In genomic region chr2:220684099-220684498, GRCh38 we compare ENCODE assay signal across 37 cellular contexts.
"Had no signal": no experiment of that assay in that cellular context is flagged by ENCODE, and none has a peak within 500 bp of the region (broad histone marks: within the 10 kb centered on the region; RNA-seq: fewer than 3 reads in every experiment).

No MANE protein-coding gene starts in this region.

- H3K27me3 ChIP-seq: ascending aorta, cardiac muscle cell had no signal

- H3K9me3 ChIP-seq: ascending aorta had no signal

- H3K4me1 Mint-ChIP-seq: activated CD4-positive, alpha-beta memory T cell treated with anti-CD3 and anti-CD28 coated beads, Interleukin-2, amount 10 ng/mL, durations not matched to agents 7 days and 5 days; activated CD4-positive, alpha-beta T cell treated with anti-CD3 and anti-CD28 coated beads for 36 hours; activated CD4-positive, alpha-beta T cell treated with anti-CD3 and anti-CD28 coated beads, Interleukin-2, amount 10 ng/mL, durations not matched to agents 7 days and 5 days; activated naive CD4-positive, alpha-beta T cell treated with anti-CD3 and anti-CD28 coated beads, Interleukin-2, amount 10 ng/mL, durations not matched to agents 7 days and 5 days; activated naive CD4-positive, alpha-beta T cell treated with anti-CD3 and anti-CD28 coated beads, Interleukin-2, amount 50 U/mL, for 24 hours; activated naive CD8-positive, alpha-beta T cell treated with anti-CD3 and anti-CD28 coated beads, Interleukin-2, amount 10 ng/mL, durations not matched to agents 7 days and 5 days; central memory CD8-positive, alpha-beta T cell had no signal

- H3K36me3 ChIP-seq: ascending aorta, cardiac muscle cell, WERI-Rb-1 had no signal

- H3K4me3 ChIP-seq: ascending aorta, cardiac muscle cell had no signal

- H3K9me3 Mint-ChIP-seq: activated CD4-positive, alpha-beta memory T cell treated with anti-CD3 and anti-CD28 coated beads, Interleukin-2, amount 10 ng/mL, durations not matched to agents 7 days and 5 days; activated CD4-positive, alpha-beta T cell treated with anti-CD3 and anti-CD28 coated beads, Interleukin-2, amount 10 ng/mL, durations not matched to agents 7 days and 5 days; activated naive CD4-positive, alpha-beta T cell treated with anti-CD3 and anti-CD28 coated beads, Interleukin-2, amount 10 ng/mL, durations not matched to agents 7 days and 5 days; activated naive CD4-positive, alpha-beta T cell treated with anti-CD3 and anti-CD28 coated beads, Interleukin-2, amount 50 U/mL, for 24 hours; activated naive CD8-positive, alpha-beta T cell treated with anti-CD3 and anti-CD28 coated beads, Interleukin-2, amount 10 ng/mL, durations not matched to agents 7 days and 5 days; activated naive CD8-positive, alpha-beta T cell treated with anti-CD3 and anti-CD28 coated beads, Interleukin-2, amount 50 U/mL, for 24 hours; activated T-cell treated with anti-CD3 and anti-CD28 coated beads, Interleukin-2, amount 50 U/mL, for 24 hours; activated T-helper 2 cell treated with anti-CD3 and anti-CD28 coated beads, Interferon-gamma antibody, Interleukin-2, Interleukin-4, amounts not matched to agents 10 μg/mL and 5 μg/mL and 100 μg/mL, durations not matched to agents 14 hours and 24 hours and 36 hours; central memory CD8-positive, alpha-beta T cell; T-helper 1 cell treated with Interleukin-12 subunit alpha and Interleukin-12 subunit beta and Interleukin-4 antibody, amounts not matched to agents 30 μg/mL and 1 μg/mL, for 36 hours; T-helper 2 cell treated with Interferon-gamma antibody and Interleukin-4, amounts not matched to agents 5 μg/mL and 100 μg/mL, for 36 hours had no signal

- H3K4me3 Mint-ChIP-seq: activated CD4-positive, alpha-beta memory T cell treated with anti-CD3 and anti-CD28 coated beads, Interleukin-2, amount 10 ng/mL, durations not matched to agents 7 days and 5 days; activated CD4-positive, alpha-beta T cell treated with anti-CD3 and anti-CD28 coated beads for 36 hours; activated CD4-positive, alpha-beta T cell treated with anti-CD3 and anti-CD28 coated beads, Interleukin-2, amount 10 ng/mL, durations not matched to agents 7 days and 5 days; activated CD8-positive, alpha-beta memory T cell treated with anti-CD3 and anti-CD28 coated beads, Interleukin-2, amount 10 ng/mL, durations not matched to agents 7 days and 5 days; activated CD8-positive, alpha-beta T cell treated with anti-CD3 and anti-CD28 coated beads, Interleukin-2, amount 10 ng/mL, durations not matched to agents 7 days and 5 days; activated naive CD4-positive, alpha-beta T cell treated with anti-CD3 and anti-CD28 coated beads, Interleukin-2, amount 10 ng/mL, durations not matched to agents 7 days and 5 days; activated naive CD4-positive, alpha-beta T cell treated with anti-CD3 and anti-CD28 coated beads, Interleukin-2, amount 50 U/mL, for 24 hours; activated naive CD8-positive, alpha-beta T cell; activated naive CD8-positive, alpha-beta T cell treated with anti-CD3 and anti-CD28 coated beads, Interleukin-2, amount 10 ng/mL, durations not matched to agents 7 days and 5 days; activated naive CD8-positive, alpha-beta T cell treated with anti-CD3 and anti-CD28 coated beads, Interleukin-2, amount 50 U/mL, for 24 hours; activated T-cell treated with anti-CD3 and anti-CD28 coated beads, Interleukin-2, amount 50 U/mL, for 24 hours; brain; central memory CD8-positive, alpha-beta T cell; T-helper 1 cell treated with Interleukin-12 subunit alpha and Interleukin-12 subunit beta and Interleukin-4 antibody, amounts not matched to agents 30 μg/mL and 1 μg/mL, for 36 hours; T-helper 2 cell treated with Interferon-gamma antibody and Interleukin-4, amounts not matched to agents 5 μg/mL and 100 μg/mL, for 36 hours; WTC11 had no signal

- H3K4me1 ChIP-seq: ascending aorta had no signal

- DNase-seq: activated CD4-positive, alpha-beta memory T cell treated with anti-CD3 and anti-CD28 coated beads, Interleukin-2, amount 10 ng/mL, durations not matched to agents 7 days and 5 days; activated CD4-positive, alpha-beta T cell treated with anti-CD3 and anti-CD28 coated beads for 1 hour; activated CD4-positive, alpha-beta T cell treated with anti-CD3 and anti-CD28 coated beads for 36 hours; activated CD4-positive, alpha-beta T cell treated with anti-CD3 and anti-CD28 coated beads for 48 hours; activated CD4-positive, alpha-beta T cell treated with anti-CD3 and anti-CD28 coated beads, Interleukin-2, amount 10 ng/mL, durations not matched to agents 7 days and 5 days; activated CD4-positive, alpha-beta T cell treated with anti-CD3 and anti-CD28 coated beads, Interleukin-2, amount 50 U/mL, for 48 hours; activated CD4-positive, CD25-positive, alpha-beta regulatory T cell; activated CD8-positive, alpha-beta memory T cell treated with anti-CD3 and anti-CD28 coated beads for 24 hours; activated CD8-positive, alpha-beta memory T cell treated with anti-CD3 and anti-CD28 coated beads, Interleukin-2, amount 10 ng/mL, durations not matched to agents 7 days and 5 days; activated CD8-positive, alpha-beta memory T cell treated with anti-CD3 and anti-CD28 coated beads, Interleukin-2, amount 50 U/mL, for 48 hours; activated CD8-positive, alpha-beta T cell treated with anti-CD3 and anti-CD28 coated beads, Interleukin-2, amount 10 ng/mL, durations not matched to agents 7 days and 5 days; activated effector memory CD4-positive, alpha-beta T cell treated with Interleukin-2 at 50 U/mL for 16 hours; activated gamma-delta T cell; activated naive CD4-positive, alpha-beta T cell treated with anti-CD3 and anti-CD28 coated beads, Interleukin-2, amount 10 ng/mL, durations not matched to agents 7 days and 5 days; activated naive CD4-positive, alpha-beta T cell treated with Interleukin-2 at 50 U/mL for 16 hours; activated naive CD8-positive, alpha-beta T cell treated with anti-CD3 and anti-CD28 coated beads, Interleukin-2, amount 10 ng/mL, durations not matched to agents 7 days and 5 days; activated naive CD8-positive, alpha-beta T cell treated with anti-CD3 and anti-CD28 coated beads, Interleukin-2, amount 50 U/mL, for 24 hours; activated T-cell treated with anti-CD3 and anti-CD28 coated beads, Interleukin-2, amount 50 U/mL, for 24 hours; activated T-cell treated with anti-CD3 and anti-CD28 coated beads, Interleukin-2, amount 50 U/mL, for 48 hours; amygdala; anterior cingulate cortex; caudate nucleus; cerebellar nuclear complex; T-helper 1 cell; T-helper 2 cell; T-helper 9 cell; WERI-Rb-1 had no signal

- H3K36me3 Mint-ChIP-seq: activated CD8-positive, alpha-beta memory T cell treated with anti-CD3 and anti-CD28 coated beads, Interleukin-2, amount 10 ng/mL, durations not matched to agents 7 days and 5 days; activated naive CD4-positive, alpha-beta T cell treated with anti-CD3 and anti-CD28 coated beads, Interleukin-2, amount 10 ng/mL, durations not matched to agents 7 days and 5 days; activated naive CD4-positive, alpha-beta T cell treated with anti-CD3 and anti-CD28 coated beads, Interleukin-2, amount 50 U/mL, for 24 hours; activated naive CD8-positive, alpha-beta T cell; activated naive CD8-positive, alpha-beta T cell treated with anti-CD3 and anti-CD28 coated beads, Interleukin-2, amount 10 ng/mL, durations not matched to agents 7 days and 5 days; brain; WTC11 had no signal

- H3K27ac Mint-ChIP-seq: activated CD4-positive, alpha-beta memory T cell treated with anti-CD3 and anti-CD28 coated beads, Interleukin-2, amount 10 ng/mL, durations not matched to agents 7 days and 5 days; activated CD4-positive, alpha-beta T cell treated with anti-CD3 and anti-CD28 coated beads for 36 hours; activated CD4-positive, alpha-beta T cell treated with anti-CD3 and anti-CD28 coated beads, Interleukin-2, amount 10 ng/mL, durations not matched to agents 7 days and 5 days; activated CD8-positive, alpha-beta memory T cell treated with anti-CD3 and anti-CD28 coated beads, Interleukin-2, amount 10 ng/mL, durations not matched to agents 7 days and 5 days; activated CD8-positive, alpha-beta T cell treated with anti-CD3 and anti-CD28 coated beads, Interleukin-2, amount 10 ng/mL, durations not matched to agents 7 days and 5 days; activated naive CD4-positive, alpha-beta T cell treated with anti-CD3 and anti-CD28 coated beads, Interleukin-2, amount 10 ng/mL, durations not matched to agents 7 days and 5 days; activated naive CD4-positive, alpha-beta T cell treated with anti-CD3 and anti-CD28 coated beads, Interleukin-2, amount 50 U/mL, for 24 hours; activated naive CD8-positive, alpha-beta T cell; activated naive CD8-positive, alpha-beta T cell treated with anti-CD3 and anti-CD28 coated beads, Interleukin-2, amount 10 ng/mL, durations not matched to agents 7 days and 5 days; activated naive CD8-positive, alpha-beta T cell treated with anti-CD3 and anti-CD28 coated beads, Interleukin-2, amount 50 U/mL, for 24 hours; activated T-cell treated with anti-CD3 and anti-CD28 coated beads, Interleukin-2, amount 50 U/mL, for 24 hours; activated T-helper 2 cell treated with anti-CD3 and anti-CD28 coated beads, Interferon-gamma antibody, Interleukin-2, Interleukin-4, amounts not matched to agents 10 μg/mL and 5 μg/mL and 100 μg/mL, durations not matched to agents 14 hours and 24 hours and 36 hours; brain; T-helper 1 cell treated with Interleukin-12 subunit alpha and Interleukin-12 subunit beta and Interleukin-4 antibody, amounts not matched to agents 30 μg/mL and 1 μg/mL, for 36 hours; T-helper 2 cell treated with Interferon-gamma antibody and Interleukin-4, amounts not matched to agents 5 μg/mL and 100 μg/mL, for 36 hours; WTC11 had no signal

- H3K27ac ChIP-seq: ascending aorta, cardiac muscle cell, WERI-Rb-1 had no signal
